ENCODE assay signal across 9 cellular contexts in the genomic region with DNA sequence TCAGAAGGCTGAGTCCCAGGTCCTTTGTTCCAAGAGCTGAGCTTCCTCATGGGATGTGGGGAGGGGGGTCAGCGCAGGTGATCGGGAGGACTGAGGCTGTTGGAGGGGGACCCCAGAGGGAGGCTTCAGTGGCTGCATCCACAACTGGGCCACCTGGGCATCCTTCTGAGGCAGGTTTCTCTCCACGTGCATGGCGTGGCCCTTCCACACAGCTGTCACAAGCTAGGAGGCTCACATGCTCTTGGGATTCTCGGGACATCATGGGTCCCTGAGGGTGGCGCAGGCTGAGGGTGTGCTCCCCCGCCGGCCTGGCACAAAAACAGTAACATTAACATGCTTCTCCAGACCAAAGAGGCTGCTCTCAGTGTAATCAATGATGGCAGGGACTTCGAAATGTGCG.
"Had no signal": no experiment of that assay in that cellular context is flagged by ENCODE, and none has a peak within 500 bp of the region (broad histone marks: within the 10 kb centered on the region; RNA-seq: fewer than 3 reads in every experiment).

No MANE protein-coding gene starts in this region.

- H3K4me3 ChIP-seq: GM23248, GM23338, HAP-1 had no signal

- H3K4me3 Mint-ChIP-seq: GM23338, H9, HFFc6 had no signal

- H2AFZ ChIP-seq: GM23248, GM23338 had no signal

- ATAC-seq: GM23338, HCT116 had no signal

- H3K36me3 ChIP-seq: HAP-1 had no signal

- H3K4me1 Mint-ChIP-seq: GM23338 had no signal

- H3K9me3 ChIP-seq: HAP-1 had no signal

- H3K27ac Mint-ChIP-seq: GM23338, H9, HFFc6 had no signal

- H3K9ac ChIP-seq: GM23248 had no signal

- H3K27ac ChIP-seq: GM23248 had no signal

- H3K4me1 ChIP-seq: HAP-1 had no signal

- H3K4me2 ChIP-seq: GM23338 had no signal

- DNase-seq: GM23248, GOT3, H7, H9, HCEC 1CT, HFFc6 had no signal
